In genomic region chr16:21359537-21359936, GRCh38 we compare ENCODE assay signal across 7 cellular contexts.
A peak's percentile ranks its signal among the peaks of the same experiment; 100 is the strongest.
DNase-seq lines count a peak whose midpoint lies in the region; ATAC-seq, FAIRE-seq and TF ChIP-seq lines count a peak whose summit lies in the region.
"Not testable (repeated sequence)": the region's sequence is repeated elsewhere in the genome, so short reads cannot be mapped to it uniquely, and the experiment has no call there.

No MANE protein-coding gene starts in this region.

- H3K36me3 ChIP-seq in OCI-LY3 (replicated peaks; ENCODE audit: low read depth, low read length); GM12878 (ENCODE audit: control insufficient read depth in 2 of 2, insufficient read depth in 2 of 2, low read length in 1 of 2): not testable (repeated sequence)

- H3K9ac ChIP-seq in OCI-LY3 (ENCODE audit: low read length) = peak overlapping the region; percentile 66
- not testable (repeated sequence) for H3K9ac ChIP-seq in GM12878 (ENCODE audit: control insufficient read depth, insufficient read depth, low read length)

- TF ChIP-seq RAD21 in GM12878 (IDR thresholded peaks at IDR 0.05; ENCODE audit: insufficient read depth, low read depth, low read length) = not testable (repeated sequence)

- RAD21 ChIA-PET in GM12878 (lab: Charles Lee; ENCODE audit: unreplicated experiment) = interaction anchor here (1.0 to 2.0 kb wide), 2 partner anchors 57 to 58 kb away, joined by 3 to 10 read pairs; no protein-coding TSS in a partner anchor

- in situ Hi-C loops in GM12878 (cut with MboI) = not testable (repeated sequence)

- H3K9me3 ChIP-seq in OCI-LY3 (ENCODE audit: insufficient read depth, low read length); GM12878 (replicated peaks; ENCODE audit: control insufficient read depth, insufficient read depth, low read length): not testable (repeated sequence)

- not testable (repeated sequence) for H4K20me1 ChIP-seq in OCI-LY3 (ENCODE audit: insufficient read depth, low read length); GM12878 (ENCODE audit: control insufficient read depth, insufficient read depth)

- H3K27ac Mint-ChIP-seq in stimulated activated effector memory CD8-positive, alpha-beta T cell treated with anti-CD3 and anti-CD28 coated beads, Interleukin-12 subunit alpha, Interleukin-12 subunit beta, amount 100 ng/mL, for 72 hours = not testable (repeated sequence)

- POLR2A ChIA-PET in GM12878 (lab: Charles Lee) = interaction anchor here (0.6 to 1.2 kb wide), 2 partner anchors 59 to 904 kb away, joined by 3 read pairs; no protein-coding TSS in a partner anchor

- H3K4me2 ChIP-seq in OCI-LY3 (ENCODE audit: low read length) (peak overlapping the region; percentile 70), GM12878 (ENCODE audit: control insufficient read depth, insufficient read depth) (peak overlapping the region; percentile 74)

- not testable (repeated sequence) for DNase-seq in GM12878 (ENCODE audit: low read depth, low spot score); stimulated activated effector memory CD8-positive, alpha-beta T cell treated with anti-CD3 and anti-CD28 coated beads, Interleukin-12 subunit alpha, Interleukin-12 subunit beta, amount 100 ng/mL, for 72 hours (ENCODE audit: low spot score in 2 of 2)

- not testable (repeated sequence) for H3K4me3 Mint-ChIP-seq in stimulated activated effector memory CD8-positive, alpha-beta T cell treated with anti-CD3 and anti-CD28 coated beads, Interleukin-12 subunit alpha, Interleukin-12 subunit beta, amount 100 ng/mL, for 72 hours

- H3K79me2 ChIP-seq in OCI-LY3 (ENCODE audit: low read length); GM12878 (ENCODE audit: control insufficient read depth, insufficient read depth, low read length): not testable (repeated sequence)

- not testable (repeated sequence) for TF ChIP-seq CTCF in OCI-LY3 (IDR thresholded peaks at IDR 0.05; ENCODE audit: low read depth, low read length); GM12878 (IDR thresholded peaks at IDR 0.05 in 2 of 3, conservative IDR thresholded peaks at IDR 0.05 in 1 of 3; ENCODE audit: control insufficient read depth in 2 of 3, extremely low read depth in 1 of 3, insufficient read depth in 1 of 3, low read depth in 3 of 3, low read length in 3 of 3)

- TSS peak; percentile 84 for BruUV-seq in GM12878 (replicated peaks; lab: Mats Ljungman, UMichigan)

- not testable (repeated sequence) for TF ChIP-seq EP300 in GM12878 (IDR thresholded peaks at IDR 0.05; ENCODE audit: borderline replicate concordance in 1 of 2, control insufficient read depth in 1 of 2, low read depth in 2 of 2, low read length in 2 of 2)

- not testable (repeated sequence) for FAIRE-seq in GM12878 (lab: Jason Lieb, UNC)

- H3K4me1 ChIP-seq in OCI-LY3 (ENCODE audit: low read length) (peaks cover 86% of the 10 kb centered on the region), GM12878 (ENCODE audit: control insufficient read depth, insufficient read depth, low read length) (peaks cover 30% of the 10 kb centered on the region)

- H2AFZ ChIP-seq in OCI-LY3 (ENCODE audit: low read depth, low read length); GM12878 (ENCODE audit: control insufficient read depth, low read depth, low read length): not testable (repeated sequence)

- H3K27ac ChIP-seq in OCI-LY3 (ENCODE audit: low read length) = peak overlapping the region; percentile 79
- peak overlapping the region; percentile 78 for H3K27ac ChIP-seq in GM12878 (ENCODE audit: control insufficient read depth, insufficient read depth)

- H3K4me1 Mint-ChIP-seq in stimulated activated effector memory CD8-positive, alpha-beta T cell treated with anti-CD3 and anti-CD28 coated beads, Interleukin-12 subunit alpha, Interleukin-12 subunit beta, amount 100 ng/mL, for 72 hours = peaks cover 23% of the 10 kb centered on the region

- ATAC-seq in GM18511 (IDR thresholded peaks at IDR 0.05; ENCODE audit: unreplicated experiment) (peak; percentile 2), GM21367 (IDR thresholded peaks at IDR 0.05; ENCODE audit: unreplicated experiment) (peak; percentile 4), HG02588 (IDR thresholded peaks at IDR 0.05; ENCODE audit: unreplicated experiment) (peak; percentile 5), HG03280 (IDR thresholded peaks at IDR 0.05; ENCODE audit: unreplicated experiment) (peak; percentile 2), GM12878 (peak; percentile 15)
- ATAC-seq in stimulated activated effector memory CD8-positive, alpha-beta T cell treated with anti-CD3 and anti-CD28 coated beads, Interleukin-12 subunit alpha, Interleukin-12 subunit beta, amount 100 ng/mL, for 72 hours = peak; percentile 11

- H3K27me3 ChIP-seq in OCI-LY3 (ENCODE audit: low read depth, low read length); GM12878 (replicated peaks in 1 of 2; ENCODE audit: control insufficient read depth in 2 of 2, insufficient read depth in 2 of 2, low read length in 1 of 2): not testable (repeated sequence)

- not testable (repeated sequence) for H3K36me3 Mint-ChIP-seq in stimulated activated effector memory CD8-positive, alpha-beta T cell treated with anti-CD3 and anti-CD28 coated beads, Interleukin-12 subunit alpha, Interleukin-12 subunit beta, amount 100 ng/mL, for 72 hours

- TF ChIP-seq POLR2A in GM12878 (IDR thresholded peaks at IDR 0.05; ENCODE audit: low read depth, low read length) = not testable (repeated sequence)

- WGBS in GM12878 (ENCODE audit: insufficient coverage, insufficient replicate concordance, low lambda C conversion rate, missing lambda C conversion rate) = 31% methylated on average over 12 of the region's 12 CpGs

- intact Hi-C loops in GM12878 (cut with micrococcal nuclease; ENCODE audit: unreplicated experiment) = not testable (repeated sequence)

- CTCF ChIA-PET in GM12878 (lab: Yijun Ruan, JAX) = not testable (repeated sequence)

- SMC1A ChIA-PET in GM12878 (lab: Charles Lee; ENCODE audit: uncharacterized antibody, unreplicated experiment) = not testable (repeated sequence)

- H3K4me3 ChIP-seq in OCI-LY3 (ENCODE audit: low read length) = peak overlapping the region; percentile 48
- H3K4me3 ChIP-seq in GM12878 = not testable (repeated sequence)

- not testable (repeated sequence) for H3K9me3 Mint-ChIP-seq in stimulated activated effector memory CD8-positive, alpha-beta T cell treated with anti-CD3 and anti-CD28 coated beads, Interleukin-12 subunit alpha, Interleukin-12 subunit beta, amount 100 ng/mL, for 72 hours
